Comparison of ENCODE assay signal across 15 cellular contexts in genomic region chr1:171405391-171405714, GRCh38.
"Had no signal": no experiment of that assay in that cellular context is flagged by ENCODE, and none has a peak within 500 bp of the region (broad histone marks: within the 10 kb centered on the region; RNA-seq: fewer than 3 reads in every experiment).

No MANE protein-coding gene starts in this region.

- H3K27ac Mint-ChIP-seq: activated B cell treated with CpG ODN at 0.5 μM for 24 hours; activated CD4-positive, alpha-beta T cell treated with anti-CD3 and anti-CD28 coated beads, Interleukin-2, amount 10 ng/mL, durations not matched to agents 24 days and 14 days; activated naive CD4-positive, alpha-beta T cell treated with anti-CD3 and anti-CD28 coated beads for 36 hours; activated naive CD8-positive, alpha-beta T cell; activated T-helper 17 cell treated with anti-CD3 and anti-CD28 coated beads, Interleukin-2, amount 50 U/mL, for 72 hours; T-helper 1 cell treated with Interleukin-12 subunit alpha and Interleukin-12 subunit beta and Interleukin-4 antibody, amounts not matched to agents 30 μg/mL and 1 μg/mL, for 36 hours had no signal

- H3K9me3 Mint-ChIP-seq: activated CD4-positive, alpha-beta T cell treated with anti-CD3 and anti-CD28 coated beads, Interleukin-2, amount 10 ng/mL, durations not matched to agents 24 days and 14 days had no signal

- DNase-seq: activated B cell treated with CpG ODN at 0.5 μM for 24 hours; activated CD4-positive, alpha-beta T cell treated with anti-CD3 and anti-CD28 coated beads for 1 hour; activated CD4-positive, alpha-beta T cell treated with anti-CD3 and anti-CD28 coated beads, Interleukin-2, amount 10 ng/mL, durations not matched to agents 24 days and 14 days; activated CD4-positive, alpha-beta T cell treated with anti-CD3 and anti-CD28 coated beads, Interleukin-2, amount 50 U/mL, for 48 hours; activated gamma-delta T cell; activated T-cell treated with anti-CD3 and anti-CD28 coated beads for 4 hours; activated T-cell treated with anti-CD3 and anti-CD28 coated beads, Interleukin-2, amount 50 U/mL, for 48 hours; NCI-H1436 treated with DMSO at 0.1 percent for 48 hours; NCI-H187 had no signal

- H3K27ac ChIP-seq: brain microvascular endothelial cell, cardiac muscle cell had no signal

- H3K4me3 ChIP-seq: cardiac muscle cell had no signal

- H3K4me1 Mint-ChIP-seq: activated B cell treated with CpG ODN at 0.5 μM for 24 hours; activated CD4-positive, alpha-beta T cell treated with anti-CD3 and anti-CD28 coated beads, Interleukin-2, amount 10 ng/mL, durations not matched to agents 24 days and 14 days; activated T-helper 17 cell treated with anti-CD3 and anti-CD28 coated beads, Interleukin-2, amount 50 U/mL, for 72 hours had no signal

- H3K27me3 ChIP-seq: brain microvascular endothelial cell, cardiac muscle cell had no signal

- ATAC-seq: activated T-helper 17 cell treated with anti-CD3 and anti-CD28 coated beads, Interleukin-2, amount 50 U/mL, for 72 hours had no signal

- H3K4me3 Mint-ChIP-seq: activated B cell treated with CpG ODN at 0.5 μM for 24 hours; activated CD4-positive, alpha-beta T cell treated with anti-CD3 and anti-CD28 coated beads, Interleukin-2, amount 10 ng/mL, durations not matched to agents 24 days and 14 days; activated naive CD4-positive, alpha-beta T cell treated with anti-CD3 and anti-CD28 coated beads for 36 hours; activated naive CD8-positive, alpha-beta T cell; activated T-helper 17 cell treated with anti-CD3 and anti-CD28 coated beads, Interleukin-2, amount 50 U/mL, for 72 hours; T-helper 1 cell treated with Interleukin-12 subunit alpha and Interleukin-12 subunit beta and Interleukin-4 antibody, amounts not matched to agents 30 μg/mL and 1 μg/mL, for 36 hours had no signal

- H3K36me3 ChIP-seq: brain microvascular endothelial cell, cardiac muscle cell had no signal
